ENCODE assay signal across 8 cellular contexts in genomic region chr1:1290238-1290731, GRCh38. TPM values are rescaled to one million over a fixed set of nuclear protein-coding genes. Genes with fewer than 3 reads are reported as not detected.
DNase-seq lines count a peak whose midpoint lies in the region; ATAC-seq and TF ChIP-seq lines count a peak whose summit lies in the region.

No MANE protein-coding gene starts in this region.

- ATAC-seq in right cardiac atrium (peak in 1 of 2 donors; percentile 26), GM21619 (IDR thresholded peaks at IDR 0.05; ENCODE audit: unreplicated experiment) (no peak)

- no peaks in the 10 kb centered on the region for H3K36me3 Mint-ChIP-seq in activated naive CD8-positive, alpha-beta T cell treated with anti-CD3 and anti-CD28 coated beads for 36 hours

- no peaks in the 10 kb centered on the region for H3K4me1 Mint-ChIP-seq in activated naive CD8-positive, alpha-beta T cell treated with anti-CD3 and anti-CD28 coated beads for 36 hours

- no peaks in the 10 kb centered on the region for H3K9me3 Mint-ChIP-seq in activated naive CD8-positive, alpha-beta T cell treated with anti-CD3 and anti-CD28 coated beads for 36 hours

- H3K27me3 Mint-ChIP-seq in activated naive CD8-positive, alpha-beta T cell treated with anti-CD3 and anti-CD28 coated beads for 36 hours = no peaks in the 10 kb centered on the region

- intact Hi-C loops in right cardiac atrium (cut with DNase I) = loop anchor here (1.0 to 10.0 kb wide), 3 partner anchors 165 to 168 kb away; no protein-coding TSS in a partner anchor

- 61% methylated on average over 15 of the region's 15 CpGs for WGBS in right cardiac atrium

- no peaks in the 10 kb centered on the region for H3K36me3 ChIP-seq in H7 (replicated peaks; ENCODE audit: control insufficient read depth, insufficient read depth, low read length)

- peak; percentile 67 for TF ChIP-seq CTCF in AG10803 (conservative IDR thresholded peaks at IDR 0.05; ENCODE audit: low read length)

- H3K27ac ChIP-seq in right cardiac atrium (ENCODE audit: low read length) = no peak overlapping the region

- H3K9me3 ChIP-seq in right cardiac atrium (ENCODE audit: control insufficient read depth, low read length) = no peaks in the 10 kb centered on the region

- H3K4me3 ChIP-seq in AG10803 (ENCODE audit: low read length) (no peak overlapping the region), H7 (ENCODE audit: insufficient read depth, low read depth, low read length) (no peak overlapping the region), right cardiac atrium (ENCODE audit: low read length) (no peak overlapping the region)

- H3K4me1 ChIP-seq in right cardiac atrium (ENCODE audit: control insufficient read depth, insufficient read depth, low read length) = no peaks in the 10 kb centered on the region

- no peak overlapping the region for H3K27ac Mint-ChIP-seq in activated naive CD8-positive, alpha-beta T cell treated with anti-CD3 and anti-CD28 coated beads for 36 hours

- H3K4me3 Mint-ChIP-seq in activated naive CD8-positive, alpha-beta T cell treated with anti-CD3 and anti-CD28 coated beads for 36 hours = no peak overlapping the region

- peak; percentile 51 for DNase-seq in AG10803 (ENCODE audit: low read depth)
- peak; percentile 95 for DNase-seq in H7
- peak; percentile 77 for DNase-seq in SK-N-DZ (ENCODE audit: low spot score)
- peak; percentile 65 for DNase-seq in activated naive CD8-positive, alpha-beta T cell treated with anti-CD3 and anti-CD28 coated beads for 36 hours
- peak; percentile 60 to 84 (median 79) for DNase-seq in right cardiac atrium
- peak; percentile 64 for DNase-seq in stimulated activated CD4-positive, alpha-beta T cell treated with anti-CD3 and anti-CD28 coated beads, Interleukin-1b, Interleukin-23, amount 100 ng/mL, for 48 hours
- no peak for DNase-seq in Ammon's horn (ENCODE audit: low spot score)

- H3K27me3 ChIP-seq in H7 (ENCODE audit: control insufficient read depth, insufficient read depth, low read length) (no peaks in the 10 kb centered on the region), right cardiac atrium (ENCODE audit: control insufficient read depth, insufficient read depth) (no peaks in the 10 kb centered on the region)

RNA-seq across cellular contexts. Expression of gene SCNN1D, which starts 10.0 kb away (rescaled TPM):
- 4.0 and 10.2 TPM in 2 replicates for total RNA-seq in H7 (2014; rRNA removed; shearing (Covaris generic))
- polyA plus RNA-seq in SK-N-DZ (2014; cell fraction: cytosol; rRNA removed) = 1.0 and 3.2 TPM in 2 replicates
- 16.0 and 17.2 TPM in 2 replicates for polyA plus RNA-seq in SK-N-DZ (2014; cell fraction: nucleus; rRNA removed)
- total RNA-seq in activated naive CD8-positive, alpha-beta T cell treated with anti-CD3 and anti-CD28 coated beads for 36 hours = 1 to 10 TPM; 4.9 to 6.9 TPM
- total RNA-seq in right cardiac atrium = 1 to 10 TPM; 2.7 to 6.2 (median 4.8) TPM
- 3.4 TPM for polyA plus RNA-seq in right cardiac atrium

RNA-seq across cellular contexts. Expression of gene UBE2J2, which starts 16.6 kb away (rescaled TPM):
- total RNA-seq in H7 (2014; rRNA removed; shearing (Covaris generic)) = 81.8 and 105 TPM in 2 replicates
- polyA plus RNA-seq in SK-N-DZ (2014; cell fraction: cytosol; rRNA removed) = 56.2 and 66.6 TPM in 2 replicates
- 44.0 and 59.8 TPM in 2 replicates for polyA plus RNA-seq in SK-N-DZ (2014; cell fraction: nucleus; rRNA removed)
- 10 to 100 TPM; 69.9 to 70.6 TPM for total RNA-seq in activated naive CD8-positive, alpha-beta T cell treated with anti-CD3 and anti-CD28 coated beads for 36 hours
- total RNA-seq in right cardiac atrium = 10 to 100 TPM; 34.9 to 41.2 (median 37.1) TPM
- 38.4 TPM for polyA plus RNA-seq in right cardiac atrium

RNA-seq across cellular contexts. Expression of gene ACAP3, which starts 17.4 kb away (rescaled TPM):
- total RNA-seq in H7 (2014; rRNA removed; shearing (Covaris generic)) = 55.7 and 55.9 TPM in 2 replicates
- polyA plus RNA-seq in SK-N-DZ (2014; cell fraction: cytosol; rRNA removed) = 30.5 and 31.1 TPM in 2 replicates
- 600 and 662 TPM in 2 replicates for polyA plus RNA-seq in SK-N-DZ (2014; cell fraction: nucleus; rRNA removed)
- total RNA-seq in activated naive CD8-positive, alpha-beta T cell treated with anti-CD3 and anti-CD28 coated beads for 36 hours = 10 to 100 TPM; 26.6 to 28.4 TPM
- total RNA-seq in right cardiac atrium = 10 to 100 TPM; 33.1 to 61.8 (median 42.8) TPM
- 37.4 TPM for polyA plus RNA-seq in right cardiac atrium

RNA-seq across cellular contexts. Expression of gene PUSL1, which starts 18.1 kb away (rescaled TPM):
- total RNA-seq in H7 (2014; rRNA removed; shearing (Covaris generic)) = 93.5 and 98.6 TPM in 2 replicates
- polyA plus RNA-seq in SK-N-DZ (2014; cell fraction: cytosol; rRNA removed) = 26.7 and 45.0 TPM in 2 replicates
- 39.6 and 44.2 TPM in 2 replicates for polyA plus RNA-seq in SK-N-DZ (2014; cell fraction: nucleus; rRNA removed)
- total RNA-seq in activated naive CD8-positive, alpha-beta T cell treated with anti-CD3 and anti-CD28 coated beads for 36 hours = 10 to 100 TPM; 29.6 to 30.0 TPM
- 10 to 100 TPM; 11.3 to 14.1 (median 12.5) TPM for total RNA-seq in right cardiac atrium
- 13.1 TPM for polyA plus RNA-seq in right cardiac atrium

RNA-seq across cellular contexts. Expression of gene INTS11, which starts 34.2 kb away (rescaled TPM):
- 169 and 189 TPM in 2 replicates for total RNA-seq in H7 (2014; rRNA removed; shearing (Covaris generic))
- polyA plus RNA-seq in SK-N-DZ (2014; cell fraction: cytosol; rRNA removed) = 73.2 and 97.2 TPM in 2 replicates
- 426 and 497 TPM in 2 replicates for polyA plus RNA-seq in SK-N-DZ (2014; cell fraction: nucleus; rRNA removed)
- total RNA-seq in activated naive CD8-positive, alpha-beta T cell treated with anti-CD3 and anti-CD28 coated beads for 36 hours = 100 to 1,000 TPM; 111 to 113 TPM
- total RNA-seq in right cardiac atrium = 10 to 100 TPM; 53.1 to 61.7 (median 58.7) TPM
- 70.3 TPM for polyA plus RNA-seq in right cardiac atrium
